26 cellular contexts compared by ENCODE assay signal in genomic region chr15:95087253-95087609, GRCh38.
DNase-seq lines count a peak whose midpoint lies in the region; ATAC-seq and TF ChIP-seq lines count a peak whose summit lies in the region.
"Had no signal": no experiment of that assay in that cellular context is flagged by ENCODE, and none has a peak within 500 bp of the region (broad histone marks: within the 10 kb centered on the region; RNA-seq: fewer than 3 reads in every experiment).

No MANE protein-coding gene starts in this region.

- H3K4me3 ChIP-seq in ACC112 (ENCODE audit: low read depth, low read length) (0 out of 2 replicates have a peak overlapping the region, but pooled peaks have one; percentile 10), astrocyte of the spinal cord (ENCODE audit: low read depth, low read length) (no peak overlapping the region), hepatocyte (no peak overlapping the region)
- H3K4me3 ChIP-seq: ascending aorta, BLaER1, gastroesophageal sphincter had no signal

- H3K4me1 ChIP-seq in ACC112 (ENCODE audit: control insufficient read depth, insufficient read depth, low read length, unreplicated experiment) = no peaks in the 10 kb centered on the region
- peaks cover 17% of the 10 kb centered on the region for H3K4me1 ChIP-seq in hepatocyte (ENCODE audit: insufficient read depth)
- H3K4me1 ChIP-seq: ascending aorta, BLaER1, gastroesophageal sphincter had no signal

- in situ Hi-C loops in astrocyte of the spinal cord (cut with HindIII; ENCODE audit: low sequenced_read_pairs) = no loop called here

- no peaks in the 10 kb centered on the region for H3K9me2 ChIP-seq in hepatocyte (replicated peaks; ENCODE audit: insufficient read depth)

- H3K36me3 ChIP-seq in ACC112 (ENCODE audit: insufficient read depth, low read length) (no peaks in the 10 kb centered on the region), hepatocyte (replicated peaks; ENCODE audit: insufficient read depth, low read depth) (no peaks in the 10 kb centered on the region)
- H3K36me3 ChIP-seq: ascending aorta, BLaER1, gastroesophageal sphincter had no signal

- ATAC-seq in HG03469 (IDR thresholded peaks at IDR 0.05; ENCODE audit: unreplicated experiment) = no peak
- ATAC-seq: activated naive CD4-positive, alpha-beta T cell treated with anti-CD3 and anti-CD28 coated beads, Interleukin-2, amount 50 U/mL, for 72 hours; gastroesophageal sphincter; WTC11 had no signal

- H3K9me3 ChIP-seq in hepatocyte (ENCODE audit: low read depth) = no peaks in the 10 kb centered on the region
- H3K9me3 ChIP-seq: ascending aorta, BLaER1, gastroesophageal sphincter had no signal

- peak; percentile 34 for DNase-seq in HCEC 1CT
- DNase-seq in astrocyte of the spinal cord (ENCODE audit: low read depth, low spot score) = peak; percentile 33
- DNase-seq in hepatocyte (ENCODE audit: low spot score) = peak; percentile 26
- no peak for DNase-seq in activated CD8-positive, alpha-beta memory T cell treated with anti-CD3 and anti-CD28 coated beads, Interleukin-2, amount 50 U/mL, for 4 hours
- DNase-seq in stimulated activated CD4-positive, alpha-beta T cell treated with anti-CD3 and anti-CD28 coated beads, Interleukin-4, amount 100 ng/mL, for 1 hour = no peak
- DNase-seq in activated CD8-positive, alpha-beta memory T cell treated with anti-CD3 and anti-CD28 coated beads for 24 hours = no peak
- DNase-seq: activated CD4-positive, alpha-beta T cell treated with anti-CD3 and anti-CD28 coated beads, Interleukin-2, amount 50 U/mL, for 48 hours; cerebellar nuclear complex; DMS79; effector CD4-positive, alpha-beta T cell; H9; naive B cell; NCI-H1092 treated with DMSO at 0.1 percent for 48 hours; NCI-H1930; NCI-H2227 treated with DMSO at 0.1 percent for 48 hours; NCI-H748 treated with DMSO at 0.1 percent for 48 hours; occipital lobe; stimulated activated CD4-positive, alpha-beta T cell treated with anti-CD3 and anti-CD28 coated beads, Interleukin-1b, Interleukin-23, amount 100 ng/mL, for 48 hours; SW 1271 had no signal

- H3K4me2 ChIP-seq in hepatocyte = peak overlapping the region; percentile 26
- H3K4me2 ChIP-seq: BLaER1 had no signal

- no peaks in the 10 kb centered on the region for H3K79me2 ChIP-seq in ACC112 (ENCODE audit: control insufficient read depth, insufficient read depth, low read length, unreplicated experiment)
- H3K79me2 ChIP-seq in hepatocyte = no peaks in the 10 kb centered on the region

- no peak for TF ChIP-seq CTCF in astrocyte of the spinal cord (IDR thresholded peaks at IDR 0.05; ENCODE audit: low read depth, low read length)
- no peak for TF ChIP-seq CTCF in hepatocyte (IDR thresholded peaks at IDR 0.05; ENCODE audit: poor library complexity)

- no peak overlapping the region for H3K27ac ChIP-seq in ACC112 (ENCODE audit: low read depth, low read length)
- H3K27ac ChIP-seq in hepatocyte = peak overlapping the region; percentile 69
- H3K27ac ChIP-seq: ascending aorta, BLaER1, gastroesophageal sphincter had no signal

- H3K27me3 ChIP-seq in ACC112 (ENCODE audit: insufficient read depth, low read length) = no peaks in the 10 kb centered on the region
- H3K27me3 ChIP-seq in hepatocyte = no peaks in the 10 kb centered on the region
- H3K27me3 ChIP-seq: ascending aorta, BLaER1, gastroesophageal sphincter had no signal

- H2AFZ ChIP-seq in ACC112 (ENCODE audit: low read length, unreplicated experiment) = no peak overlapping the region
- no peak overlapping the region for H2AFZ ChIP-seq in hepatocyte

- H4K20me1 ChIP-seq in hepatocyte (ENCODE audit: insufficient read depth, poor library complexity, severe bottlenecking) = no peaks in the 10 kb centered on the region
- H4K20me1 ChIP-seq: BLaER1 had no signal

Comparison
In these comparisons a context has a peak if more than half of its experiments do, and no peak if none do; other contexts are left out.
1. DNase-seq: peak in HCEC 1CT (single experiment), astrocyte of the spinal cord (single experiment) and hepatocyte (single experiment); none in activated CD8-positive, alpha-beta memory T cell treated with anti-CD3 and anti-CD28 coated beads, Interleukin-2, amount 50 U/mL, for 4 hours (single experiment), stimulated activated CD4-positive, alpha-beta T cell treated with anti-CD3 and anti-CD28 coated beads, Interleukin-4, amount 100 ng/mL, for 1 hour (single experiment) and activated CD8-positive, alpha-beta memory T cell treated with anti-CD3 and anti-CD28 coated beads for 24 hours (single experiment).